In the genomic region with DNA sequence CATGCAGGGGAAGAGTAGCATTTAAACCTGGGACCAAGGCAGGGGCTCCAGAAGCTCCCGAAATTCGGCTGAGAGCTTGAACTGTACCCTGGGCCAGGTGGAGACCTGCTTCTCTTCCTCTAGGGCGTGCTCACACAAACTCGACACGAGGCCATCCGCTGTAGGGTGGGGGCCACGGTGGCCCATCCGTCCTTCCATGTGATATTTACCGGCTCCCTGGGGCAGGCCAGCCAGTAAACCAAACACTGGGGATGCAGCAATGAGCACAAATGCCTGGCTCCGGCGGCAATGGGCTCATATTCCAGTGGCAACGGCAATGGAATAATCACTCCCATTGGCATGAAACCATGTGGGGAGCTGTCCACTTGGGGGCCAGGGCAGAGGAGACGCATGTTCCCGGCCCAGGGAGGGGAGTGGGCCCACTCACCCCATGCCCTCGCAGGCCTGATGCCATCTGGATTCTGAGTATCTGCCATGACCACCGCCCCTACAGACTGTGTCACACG, we compare ENCODE assay signal across 12 cellular contexts. TPM values are rescaled to one million over a fixed set of nuclear protein-coding genes. Genes with fewer than 3 reads are reported as not detected.
DNase-seq lines count a peak whose midpoint lies in the region; ATAC-seq and TF ChIP-seq lines count a peak whose summit lies in the region.
"Had no signal": no experiment of that assay in that cellular context is flagged by ENCODE, and none has a peak within 500 bp of the region (broad histone marks: within the 10 kb centered on the region; RNA-seq: fewer than 3 reads in every experiment).

No MANE protein-coding gene starts in this region.

- no peaks in the 10 kb centered on the region for H3K9me2 ChIP-seq in Karpas-422 (replicated peaks; ENCODE audit: insufficient read depth, low read length)

- H4K20me1 ChIP-seq in Karpas-422 (ENCODE audit: insufficient read depth, low read depth, low read length) = peaks cover 48% of the 10 kb centered on the region

- H3K36me3 ChIP-seq in mucosa of rectum (ENCODE audit: control insufficient read depth in 2 of 2, insufficient read depth in 2 of 2, low read length in 2 of 2) (no peaks in the 10 kb centered on the region), testis (ENCODE audit: low read depth, missing control alignments) (no peaks in the 10 kb centered on the region), Karpas-422 (ENCODE audit: insufficient read depth, low read length) (no peaks in the 10 kb centered on the region)

- no peak for ATAC-seq in HG03521 (IDR thresholded peaks at IDR 0.05; ENCODE audit: unreplicated experiment)

- DNase-seq in LNCaP clone FGC (ENCODE audit: low read depth) = no peak
- DNase-seq in dorsolateral prefrontal cortex = no peak
- no peak for DNase-seq in testis
- DNase-seq in NCI-H510A treated with DMSO at 0.1 percent for 48 hours (lab: John Stamatoyannopoulos, UW) = no peak
- no peak for DNase-seq in LoVo (ENCODE audit: low spot score)
- DNase-seq in Karpas-422 = no peak
- DNase-seq: DMS79 treated with DMSO at 0.1 percent for 48 hours, GOT3, NCI-H1436 treated with DMSO at 0.1 percent for 48 hours, SJCRH30 had no signal

- H3K27ac ChIP-seq in dorsolateral prefrontal cortex (peak overlapping the region in 52 of 59 donors; percentile 1 to 86 (median 65)), mucosa of rectum (ENCODE audit: low read depth in 2 of 2, low read length in 2 of 2) (peak overlapping the region; percentile 19 to 73), testis (peak overlapping the region; percentile 40 to 64), Karpas-422 (ENCODE audit: low read length) (no peak overlapping the region)
- H3K27ac ChIP-seq: SJCRH30 had no signal

- H3K9ac ChIP-seq in mucosa of rectum (ENCODE audit: low read depth in 1 of 2, low read length in 2 of 2) = peak overlapping the region in 1 of 2 donors; percentile 7
- no peak overlapping the region for H3K9ac ChIP-seq in Karpas-422 (ENCODE audit: low read length)

- H3K27me3 ChIP-seq in dorsolateral prefrontal cortex (no peaks in the 10 kb centered on the region), mucosa of rectum (ENCODE audit: control insufficient read depth in 2 of 2, insufficient read depth in 2 of 2, low read length in 2 of 2) (no peaks in the 10 kb centered on the region), testis (no peaks in the 10 kb centered on the region), Karpas-422 (ENCODE audit: low read length) (no peaks in the 10 kb centered on the region)
- H3K27me3 ChIP-seq: SJCRH30 had no signal

- H3K9me3 ChIP-seq in mucosa of rectum (ENCODE audit: control insufficient read depth in 2 of 2, low read length in 2 of 2) (no peaks in the 10 kb centered on the region), testis (no peaks in the 10 kb centered on the region), Karpas-422 (ENCODE audit: low read length) (no peaks in the 10 kb centered on the region)
- H3K9me3 ChIP-seq: SJCRH30 had no signal

- intact Hi-C loops in dorsolateral prefrontal cortex (cut with DNase I) (no loop called here), testis (cut with DNase I; ENCODE audit: low total_unique reads) (no loop called here)

- H3K4me3 ChIP-seq in LNCaP clone FGC (ENCODE audit: low read depth, low read length) (peak overlapping the region; percentile 48), dorsolateral prefrontal cortex (peak overlapping the region in 7 of 59 donors; percentile 20 to 47 (median 27)), mucosa of rectum (ENCODE audit: low read length in 2 of 2) (no peak overlapping the region), testis (no peak overlapping the region), Karpas-422 (ENCODE audit: low read length) (no peak overlapping the region)
- H3K4me3 ChIP-seq: SJCRH30 had no signal

- peaks cover 41% of the 10 kb centered on the region for H3K79me2 ChIP-seq in Karpas-422 (ENCODE audit: low read length)

- no peak overlapping the region for H3K4me2 ChIP-seq in Karpas-422 (ENCODE audit: low read depth, low read length, poor library complexity, severe bottlenecking)

- no peak for TF ChIP-seq CTCF in LNCaP clone FGC (IDR thresholded peaks at IDR 0.05; ENCODE audit: control insufficient read depth, extremely low read depth, insufficient read depth)
- TF ChIP-seq CTCF in dorsolateral prefrontal cortex (IDR thresholded peaks at IDR 0.05 in 54 of 56, conservative IDR thresholded peaks at IDR 0.05 in 2 of 56; ENCODE audit: low read depth in 1 of 56, partially characterized antibody in 56 of 56) = no peak
- TF ChIP-seq CTCF in testis (IDR thresholded peaks at IDR 0.05) = no peak

- WGBS in testis, 2 donors = 60 to 81% methylated on average over 7 to 17 of the region's 17 CpGs

- no peak overlapping the region for H2AFZ ChIP-seq in Karpas-422 (ENCODE audit: low read length)

- H3K4me1 ChIP-seq in mucosa of rectum (ENCODE audit: control insufficient read depth in 2 of 2, insufficient read depth in 2 of 2, low read length in 2 of 2) (peaks cover 19 to 27% of the 10 kb centered on the region in 2 donors), testis (peaks cover 70% of the 10 kb centered on the region), Karpas-422 (ENCODE audit: low read length) (no peaks in the 10 kb centered on the region)

- no peak for TF ChIP-seq POLR2A in testis (IDR thresholded peaks at IDR 0.05)

RNA-seq across cellular contexts. Expression of gene SH3GL1, which starts 10.8 kb away (rescaled TPM):
- total RNA-seq in dorsolateral prefrontal cortex (10 to 100 TPM; 34.0 to 85.4 (median 48.4) TPM), testis (10 to 100 TPM; 41.6 to 53.4 TPM)
- 47.3 TPM for polyA plus RNA-seq in testis (ENCODE audit: insufficient read depth, low read depth, low replicate concordance)
- 12.8 and 13.4 TPM in 2 replicates for total RNA-seq in Karpas-422 (2014; rRNA removed; shearing (Covaris generic); ENCODE audit: low replicate concordance)

RNA-seq across cellular contexts. Expression of gene CHAF1A, which starts 12.9 kb away (rescaled TPM):
- total RNA-seq in dorsolateral prefrontal cortex = 10 to 100 TPM in 102 of 120 experiments, 1 to 10 TPM in 18; 6.7 to 22.2 (median 13.1) TPM
- total RNA-seq in testis = 10 to 100 TPM; 28.6 to 37.7 TPM
- polyA plus RNA-seq in testis (ENCODE audit: insufficient read depth, low read depth, low replicate concordance) = 24.1 TPM
- 7.8 and 50.7 TPM in 2 replicates for total RNA-seq in Karpas-422 (2014; rRNA removed; shearing (Covaris generic); ENCODE audit: low replicate concordance)

RNA-seq across cellular contexts. Expression of gene MPND, which starts 46.2 kb away (rescaled TPM):
- total RNA-seq in dorsolateral prefrontal cortex (10 to 100 TPM; 18.9 to 61.6 (median 32.9) TPM), testis (10 to 100 TPM in 1 of 2 donors, 1 to 10 TPM in 1; 9.1 to 13.3 TPM)
- polyA plus RNA-seq in testis (ENCODE audit: insufficient read depth, low read depth, low replicate concordance) = 14.3 TPM
- total RNA-seq in Karpas-422 (2014; rRNA removed; shearing (Covaris generic); ENCODE audit: low replicate concordance) = 5.3 and 9.5 TPM in 2 replicates

RNA-seq across cellular contexts. Expression of gene STAP2, which starts 50.9 kb away (rescaled TPM):
- total RNA-seq in dorsolateral prefrontal cortex (10 to 100 TPM in 2 of 120 experiments, 1 to 10 TPM in 115, under 1 TPM in 3; 0.51 to 10.8 (median 3.9) TPM), testis (1 to 10 TPM; 5.3 to 6.4 TPM)
- 6.2 TPM for polyA plus RNA-seq in testis (ENCODE audit: insufficient read depth, low read depth, low replicate concordance)
- 0.43 and 0.86 TPM in 2 replicates for total RNA-seq in Karpas-422 (2014; rRNA removed; shearing (Covaris generic); ENCODE audit: low replicate concordance)
